Comparison of ENCODE assay signal across 10 cellular contexts in the genomic region with DNA sequence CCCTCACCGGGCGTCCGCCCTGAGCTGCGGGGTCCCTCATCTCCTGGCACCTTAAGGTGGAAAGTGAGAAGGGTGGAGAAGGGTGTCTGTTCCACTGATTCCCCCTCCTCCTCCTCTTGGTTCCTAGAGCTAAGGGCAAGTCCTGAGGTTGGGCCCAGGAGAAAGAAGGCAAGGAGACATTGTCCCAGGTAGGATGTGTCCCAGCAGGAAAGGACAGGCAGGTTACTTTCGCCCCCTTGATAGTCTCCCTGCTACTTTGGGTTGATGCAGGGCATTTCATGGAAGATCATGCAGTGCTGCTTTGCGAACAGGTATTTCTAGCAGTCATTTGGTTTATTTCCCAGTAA. TPM values are rescaled to one million over a fixed set of nuclear protein-coding genes. Genes with fewer than 3 reads are reported as not detected.
DNase-seq lines count a peak whose midpoint lies in the region; ATAC-seq and TF ChIP-seq lines count a peak whose summit lies in the region.
"Had no signal": no experiment of that assay in that cellular context is flagged by ENCODE, and none has a peak within 500 bp of the region (broad histone marks: within the 10 kb centered on the region; RNA-seq: fewer than 3 reads in every experiment).

No MANE protein-coding gene starts in this region.

- H3K23ac ChIP-seq in IMR-90 (ENCODE audit: low read depth, low read length) = no peak overlapping the region

- no peaks in the 10 kb centered on the region for H3K79me1 ChIP-seq in IMR-90 (ENCODE audit: low read depth in 1 of 2, low read length in 2 of 2)

- WGBS in IMR-90 (ENCODE audit: extremely low coverage in 2 of 2, insufficient read length in 1 of 2), 2 experiments = no CpG with 5 or more reads among the region's 6 CpGs

- H2BK120ac ChIP-seq in IMR-90 (ENCODE audit: low read depth, low read length) = no peak overlapping the region

- H3K27ac Mint-ChIP-seq in endothelial cell (ENCODE audit: unreplicated experiment) (no peak overlapping the region), CD14-positive monocyte (no peak overlapping the region)
- H3K27ac Mint-ChIP-seq in activated naive CD4-positive, alpha-beta T cell treated with anti-CD3 and anti-CD28 coated beads, Interleukin-2, amount 50 U/mL, for 72 hours = no peak overlapping the region
- H3K27ac Mint-ChIP-seq in activated T-helper 1 cell treated with anti-CD3 and anti-CD28 coated beads, Interleukin-12 subunit alpha, Interleukin-12 subunit beta, Interleukin-2, Interleukin-4 antibody, amounts not matched to agents 30 ng/mL and 10 ng/mL and 1 ng/mL, durations not matched to agents 14 hours and 24 hours and 36 hours = no peak overlapping the region

- no peak overlapping the region for H2BK20ac ChIP-seq in IMR-90 (ENCODE audit: low read depth, low read length)

- H3K27me3 Mint-ChIP-seq in endothelial cell (ENCODE audit: unreplicated experiment) (peaks cover 3% of the 10 kb centered on the region), CD14-positive monocyte (ENCODE audit: low read depth in 3 of 3) (peaks cover 9 to 27% (median 22%) of the 10 kb centered on the region in 3 donors)
- peaks cover 25% of the 10 kb centered on the region for H3K27me3 Mint-ChIP-seq in activated T-helper 1 cell treated with anti-CD3 and anti-CD28 coated beads, Interleukin-12 subunit alpha, Interleukin-12 subunit beta, Interleukin-2, Interleukin-4 antibody, amounts not matched to agents 30 ng/mL and 10 ng/mL and 1 ng/mL, durations not matched to agents 14 hours and 24 hours and 36 hours (ENCODE audit: insufficient read depth)

- no peak overlapping the region for H2AK5ac ChIP-seq in IMR-90 (ENCODE audit: low read depth, low read length)

- no peak for TF ChIP-seq POLR2A in IMR-90 (IDR thresholded peaks at IDR 0.05; ENCODE audit: low read depth, low read length)

- H3K79me2 ChIP-seq in ACC112 (ENCODE audit: control insufficient read depth, insufficient read depth, low read length, unreplicated experiment) = peaks cover 24% of the 10 kb centered on the region

- no peak overlapping the region for H2BK5ac ChIP-seq in IMR-90 (ENCODE audit: low read depth, low read length, poor library complexity, severe bottlenecking)

- dilution Hi-C loops in IMR-90 (cut with HindIII; ENCODE audit: low sequenced_read_pairs, unreplicated experiment) = no loop called here

- intact Hi-C loops in IMR-90 (cut with micrococcal nuclease) (no loop called here), CD14-positive monocyte (cut with micrococcal nuclease) (no loop called here)
- intact Hi-C loops in activated T-helper 1 cell treated with anti-CD3 and anti-CD28 coated beads, Interleukin-12 subunit alpha, Interleukin-12 subunit beta, Interleukin-2, Interleukin-4 antibody, amounts not matched to agents 30 ng/mL and 10 ng/mL and 1 ng/mL, durations not matched to agents 14 hours and 24 hours and 36 hours (cut with micrococcal nuclease) = loop anchor here (5.0 kb wide), 1 partner anchor 60 kb away; a partner anchor contains a TSS

- no peaks in the 10 kb centered on the region for H4K20me1 ChIP-seq in IMR-90 (ENCODE audit: insufficient read depth, low read length)

- H3K36me3 ChIP-seq in ACC112 (ENCODE audit: insufficient read depth, low read length) (0 out of 2 replicates have a peak, but pooled peaks cover 1% of the 10 kb centered on the region), IMR-90 (ENCODE audit: control insufficient read depth, insufficient read depth, low read length) (no peaks in the 10 kb centered on the region), muscle layer of duodenum (ENCODE audit: control insufficient read depth in 1 of 2, insufficient read depth in 2 of 2, low read length in 2 of 2) (no peaks in the 10 kb centered on the region)
- H3K36me3 ChIP-seq: neutrophil had no signal

- H3K4me1 Mint-ChIP-seq in endothelial cell (ENCODE audit: unreplicated experiment) (peaks cover 6% of the 10 kb centered on the region), CD14-positive monocyte (peaks cover 11% of the 10 kb centered on the region)
- peaks cover 6% of the 10 kb centered on the region for H3K4me1 Mint-ChIP-seq in activated T-helper 1 cell treated with anti-CD3 and anti-CD28 coated beads, Interleukin-12 subunit alpha, Interleukin-12 subunit beta, Interleukin-2, Interleukin-4 antibody, amounts not matched to agents 30 ng/mL and 10 ng/mL and 1 ng/mL, durations not matched to agents 14 hours and 24 hours and 36 hours (ENCODE audit: low read depth)

- no peak for TF ChIP-seq RAD21 in IMR-90 (IDR thresholded peaks at IDR 0.05; ENCODE audit: low read length)

- no peaks in the 10 kb centered on the region for H3K9me3 Mint-ChIP-seq in endothelial cell (ENCODE audit: unreplicated experiment)
- no peaks in the 10 kb centered on the region for H3K9me3 Mint-ChIP-seq in activated naive CD4-positive, alpha-beta T cell treated with anti-CD3 and anti-CD28 coated beads, Interleukin-2, amount 50 U/mL, for 72 hours
- H3K9me3 Mint-ChIP-seq in CD14-positive monocyte = peaks cover 0 to 8% (median 0%) of the 10 kb centered on the region in 7 donors
- no peaks in the 10 kb centered on the region for H3K9me3 Mint-ChIP-seq in activated T-helper 1 cell treated with anti-CD3 and anti-CD28 coated beads, Interleukin-12 subunit alpha, Interleukin-12 subunit beta, Interleukin-2, Interleukin-4 antibody, amounts not matched to agents 30 ng/mL and 10 ng/mL and 1 ng/mL, durations not matched to agents 14 hours and 24 hours and 36 hours

- no peak overlapping the region for H3K56ac ChIP-seq in IMR-90 (ENCODE audit: extremely low read depth, insufficient read depth, low read length)

- H2AFZ ChIP-seq in ACC112 (ENCODE audit: low read length, unreplicated experiment) (peak overlapping the region; percentile 90), IMR-90 (replicated peaks; ENCODE audit: low read length, poor library complexity) (peak overlapping the region; percentile 87)

- peak overlapping the region in 1 of 2 experiments; percentile 31; a peak in 1 of 4 replicates for H4K8ac ChIP-seq in IMR-90 (ENCODE audit: low read depth in 2 of 2, low read length in 2 of 2)

- no peak for ATAC-seq in IMR-90 (ENCODE audit: low read depth)
- ATAC-seq in activated naive CD4-positive, alpha-beta T cell treated with anti-CD3 and anti-CD28 coated beads, Interleukin-2, amount 50 U/mL, for 72 hours = no peak

- no peak overlapping the region for H3K18ac ChIP-seq in IMR-90 (ENCODE audit: low read depth, low read length)

- no peaks in the 10 kb centered on the region for H3K27me3 ChIP-seq in ACC112 (ENCODE audit: insufficient read depth, low read length)
- H3K27me3 ChIP-seq in IMR-90 (ENCODE audit: control insufficient read depth, insufficient read depth, low read length) = no peaks in the 10 kb centered on the region
- no peaks in the 10 kb centered on the region for H3K27me3 ChIP-seq in muscle layer of duodenum (ENCODE audit: low read depth, low read length)

- DNase-seq in IMR-90 (no peak), endothelial cell (ENCODE audit: low spot score) (no peak), CD14-positive monocyte (ENCODE audit: low spot score) (no peak)
- DNase-seq in activated naive CD4-positive, alpha-beta T cell treated with anti-CD3 and anti-CD28 coated beads, Interleukin-2, amount 50 U/mL, for 72 hours (ENCODE audit: low spot score in 2 of 2) = no peak
- DNase-seq in activated CD8-positive, alpha-beta memory T cell treated with anti-CD3 and anti-CD28 coated beads, Interleukin-2, amount 50 U/mL, for 48 hours = no peak
- DNase-seq in activated T-helper 1 cell treated with anti-CD3 and anti-CD28 coated beads, Interleukin-12 subunit alpha, Interleukin-12 subunit beta, Interleukin-2, Interleukin-4 antibody, amounts not matched to agents 30 ng/mL and 10 ng/mL and 1 ng/mL, durations not matched to agents 14 hours and 24 hours and 36 hours (ENCODE audit: low spot score) = no peak
- DNase-seq: activated CD8-positive, alpha-beta memory T cell treated with anti-CD3 and anti-CD28 coated beads, Interleukin-2, amount 50 U/mL, for 4 hours had no signal

- H3K4me3 Mint-ChIP-seq in endothelial cell (ENCODE audit: unreplicated experiment) = peak overlapping the region; percentile 83
- H3K4me3 Mint-ChIP-seq in CD14-positive monocyte = peak overlapping the region in 1 of 2 donors; percentile 81
- H3K4me3 Mint-ChIP-seq in activated T-helper 1 cell treated with anti-CD3 and anti-CD28 coated beads, Interleukin-12 subunit alpha, Interleukin-12 subunit beta, Interleukin-2, Interleukin-4 antibody, amounts not matched to agents 30 ng/mL and 10 ng/mL and 1 ng/mL, durations not matched to agents 14 hours and 24 hours and 36 hours = no peak overlapping the region

- H3K36me3 Mint-ChIP-seq in endothelial cell (ENCODE audit: low read depth, unreplicated experiment) (no peaks in the 10 kb centered on the region), CD14-positive monocyte (no peaks in the 10 kb centered on the region)
- H3K36me3 Mint-ChIP-seq in activated naive CD4-positive, alpha-beta T cell treated with anti-CD3 and anti-CD28 coated beads, Interleukin-2, amount 50 U/mL, for 72 hours = peaks cover 0 to 5% of the 10 kb centered on the region in 2 donors
- H3K36me3 Mint-ChIP-seq in activated T-helper 1 cell treated with anti-CD3 and anti-CD28 coated beads, Interleukin-12 subunit alpha, Interleukin-12 subunit beta, Interleukin-2, Interleukin-4 antibody, amounts not matched to agents 30 ng/mL and 10 ng/mL and 1 ng/mL, durations not matched to agents 14 hours and 24 hours and 36 hours (ENCODE audit: low read depth) = no peaks in the 10 kb centered on the region

- H3K27ac ChIP-seq in ACC112 (ENCODE audit: low read depth, low read length) (no peak overlapping the region), IMR-90 (ENCODE audit: insufficient read depth, low read length) (no peak overlapping the region), muscle layer of duodenum (ENCODE audit: low read length) (peak overlapping the region; percentile 99)
- H3K27ac ChIP-seq: neutrophil had no signal

- H3K4me2 ChIP-seq in IMR-90 (ENCODE audit: low read depth, low read length) = peak overlapping the region; percentile 81

- TF ChIP-seq CTCF in IMR-90 (conservative IDR thresholded peaks at IDR 0.05; ENCODE audit: low read depth, low read length) = no peak
- TF ChIP-seq CTCF in endothelial cell (IDR thresholded peaks at IDR 0.05; ENCODE audit: unreplicated experiment) = no peak
- TF ChIP-seq CTCF in CD14-positive monocyte (IDR thresholded peaks at IDR 0.05) = no peak

- CTCF ChIA-PET in IMR-90 (lab: Yijun Ruan, JAX) = interaction anchor here (1.1 to 1.4 kb wide), 10 partner anchors 8 to 578 kb away, joined by 3 to 6 read pairs (median 4); a partner anchor contains a TSS

- POLR2A ChIA-PET in IMR-90 (lab: Charles Lee; ENCODE audit: unreplicated experiment) = interaction anchor here (0.6 kb wide), 1 partner anchor 806 kb away, joined by 3 read pairs; no protein-coding TSS in a partner anchor

- no peak overlapping the region for H2BK15ac ChIP-seq in IMR-90 (ENCODE audit: low read depth, low read length)

- no peak overlapping the region for H4K5ac ChIP-seq in IMR-90 (ENCODE audit: low read depth, low read length)

- peaks cover 37% of the 10 kb centered on the region for H3K4me1 ChIP-seq in ACC112 (ENCODE audit: control insufficient read depth, insufficient read depth, low read length, unreplicated experiment)
- no peaks in the 10 kb centered on the region for H3K4me1 ChIP-seq in IMR-90 (ENCODE audit: control insufficient read depth, insufficient read depth, low read length)
- H3K4me1 ChIP-seq in muscle layer of duodenum (ENCODE audit: control insufficient read depth in 1 of 2, insufficient read depth in 2 of 2, low read length in 2 of 2) = peaks cover 0 to 4% of the 10 kb centered on the region in 2 donors

- H4K91ac ChIP-seq in IMR-90 (ENCODE audit: insufficient read depth, low read depth, low read length) = no peak overlapping the region

- H3K9me1 ChIP-seq in IMR-90 (ENCODE audit: insufficient read depth, low read length) = no peaks in the 10 kb centered on the region

- no peak overlapping the region for H3K4ac ChIP-seq in IMR-90 (ENCODE audit: low read depth, low read length)

- peak overlapping the region; percentile 6 for H2AK9ac ChIP-seq in IMR-90 (replicated peaks; ENCODE audit: low read depth, low read length, poor library complexity)

- H3K9me3 ChIP-seq in IMR-90 (ENCODE audit: control insufficient read depth, insufficient read depth, low read length) (no peaks in the 10 kb centered on the region), muscle layer of duodenum (ENCODE audit: control insufficient read depth in 1 of 2, low read length in 2 of 2) (no peaks in the 10 kb centered on the region)
- H3K9me3 ChIP-seq: neutrophil had no signal

- no TSS peak for BruUV-seq in IMR-90 (replicated peaks; lab: Mats Ljungman, UMichigan)

- peak overlapping the region; percentile 45 for H3K9ac ChIP-seq in IMR-90 (ENCODE audit: low read depth, low read length)

- H3K4me3 ChIP-seq in ACC112 (ENCODE audit: low read depth, low read length) (peak overlapping the region; percentile 89), IMR-90 (ENCODE audit: insufficient read depth, low read depth, low read length) (peak overlapping the region; percentile 56), muscle layer of duodenum (ENCODE audit: low read depth in 1 of 2, low read length in 2 of 2) (peak overlapping the region; percentile 78 to 91)

- in situ Hi-C loops in IMR-90 (cut with MboI; ENCODE audit: low sequenced_read_pairs) = no loop called here

- no peak overlapping the region for H3K14ac ChIP-seq in IMR-90 (replicated peaks; ENCODE audit: low read depth, low read length)

RNA-seq across cellular contexts. Expression of a gene that starts 0.6 kb away (rescaled TPM):
- total RNA-seq in IMR-90 (2012; rRNA removed) (3.9 and 4.2 TPM in 2 replicates), endothelial cell (ENCODE audit: unreplicated experiment) (0.49 TPM)
- polyA plus RNA-seq in IMR-90 (2012; rRNA removed) (1.7 and 1.8 TPM in 2 replicates), CD14-positive monocyte (not detected)
- polyA plus RNA-seq in IMR-90 (2012; cell fraction: cytosol; rRNA removed) = 0.45 and 0.51 TPM in 2 replicates
- 0.67 and 4.7 TPM in 2 replicates for polyA plus RNA-seq in IMR-90 (2012; cell fraction: nucleus; rRNA removed; ENCODE audit: low replicate concordance)
- total RNA-seq in activated naive CD4-positive, alpha-beta T cell treated with anti-CD3 and anti-CD28 coated beads, Interleukin-2, amount 50 U/mL, for 72 hours = not detected
- total RNA-seq in activated T-helper 1 cell treated with anti-CD3 and anti-CD28 coated beads, Interleukin-12 subunit alpha, Interleukin-12 subunit beta, Interleukin-2, Interleukin-4 antibody, amounts not matched to agents 30 ng/mL and 10 ng/mL and 1 ng/mL, durations not matched to agents 14 hours and 24 hours and 36 hours = 0.05 TPM in 1 of 2 replicates, not detected in the other

RNA-seq across cellular contexts. Expression of a gene that starts 32.9 kb away (rescaled TPM):
- total RNA-seq in IMR-90 (2012; rRNA removed) = 0.72 and 1.7 TPM in 2 replicates
- polyA plus RNA-seq in IMR-90 (2012; rRNA removed) = 0.50 and 0.86 TPM in 2 replicates
- 0.13 and 0.74 TPM in 2 replicates for polyA plus RNA-seq in IMR-90 (2012; cell fraction: cytosol; rRNA removed)
- 1.3 and 2.8 TPM in 2 replicates for polyA plus RNA-seq in IMR-90 (2012; cell fraction: nucleus; rRNA removed; ENCODE audit: low replicate concordance)
- total RNA-seq in endothelial cell (ENCODE audit: unreplicated experiment) = 1.8 TPM
- total RNA-seq in activated naive CD4-positive, alpha-beta T cell treated with anti-CD3 and anti-CD28 coated beads, Interleukin-2, amount 50 U/mL, for 72 hours = under 1 TPM; 0.23 to 0.39 TPM
- not detected for polyA plus RNA-seq in CD14-positive monocyte
- total RNA-seq in activated T-helper 1 cell treated with anti-CD3 and anti-CD28 coated beads, Interleukin-12 subunit alpha, Interleukin-12 subunit beta, Interleukin-2, Interleukin-4 antibody, amounts not matched to agents 30 ng/mL and 10 ng/mL and 1 ng/mL, durations not matched to agents 14 hours and 24 hours and 36 hours = not detected in 2 replicates

RNA-seq across cellular contexts. Expression of a gene that starts 57.9 kb away (rescaled TPM):
- total RNA-seq in IMR-90 (2012; rRNA removed) (3.9 and 5.8 TPM in 2 replicates), endothelial cell (ENCODE audit: unreplicated experiment) (1.0 TPM)
- polyA plus RNA-seq in IMR-90 (2012; rRNA removed) (5.2 and 5.5 TPM in 2 replicates), CD14-positive monocyte (not detected)
- polyA plus RNA-seq in IMR-90 (2012; cell fraction: cytosol; rRNA removed) = 0.87 and 1.1 TPM in 2 replicates
- polyA plus RNA-seq in IMR-90 (2012; cell fraction: nucleus; rRNA removed; ENCODE audit: low replicate concordance) = 0.49 and 2.9 TPM in 2 replicates
- total RNA-seq in activated naive CD4-positive, alpha-beta T cell treated with anti-CD3 and anti-CD28 coated beads, Interleukin-2, amount 50 U/mL, for 72 hours = 1 to 10 TPM in 1 of 2 donors, under 1 TPM in 1; 0.30 to 2.6 TPM
- total RNA-seq in activated T-helper 1 cell treated with anti-CD3 and anti-CD28 coated beads, Interleukin-12 subunit alpha, Interleukin-12 subunit beta, Interleukin-2, Interleukin-4 antibody, amounts not matched to agents 30 ng/mL and 10 ng/mL and 1 ng/mL, durations not matched to agents 14 hours and 24 hours and 36 hours = 1.9 and 3.3 TPM in 2 replicates
